ENCODE assay signal across 1 cellular context in genomic region chr5:14149672-14150053, GRCh38.
TF ChIP-seq lines count a peak whose summit lies in the region.

No MANE protein-coding gene starts in this region.

TF ChIP-seq in H1, 55 proteins besides CTCF, POLR2A, EP300 and RAD21:
- TF ChIP-seq SIRT6 (IDR thresholded peaks at IDR 0.05; ENCODE audit: low read length) (no peak), SP1 (IDR thresholded peaks at IDR 0.05; ENCODE audit: low read depth, low read length) (no peak), POU5F1 (IDR thresholded peaks at IDR 0.05; ENCODE audit: low read depth, low read length) (no peak), SIN3A (conservative IDR thresholded peaks at IDR 0.05 in 1 of 2, IDR thresholded peaks at IDR 0.05 in 1 of 2; ENCODE audit: low read depth in 1 of 2, low read length in 2 of 2) (no peak), SP2 (IDR thresholded peaks at IDR 0.05; ENCODE audit: low read length) (no peak), TAF7 (optimal IDR thresholded peaks at IDR 0.05; ENCODE audit: borderline replicate concordance, low read depth, low read length) (no peak), CTBP2 (IDR thresholded peaks at IDR 0.05; ENCODE audit: borderline replicate concordance, insufficient read depth, insufficient read length, low read length) (no peak), JUND (IDR thresholded peaks at IDR 0.05; ENCODE audit: low read length) (no peak), RXRA (IDR thresholded peaks at IDR 0.05; ENCODE audit: insufficient read depth, low read depth, low read length) (no peak), GTF2F1 (IDR thresholded peaks at IDR 0.05; ENCODE audit: borderline replicate concordance, low read depth, low read length) (no peak), HDAC2 (IDR thresholded peaks at IDR 0.05; ENCODE audit: borderline replicate concordance in 1 of 2, low read depth in 2 of 2, low read length in 2 of 2) (no peak), PHF8 (conservative IDR thresholded peaks at IDR 0.05; ENCODE audit: low read depth, low read length) (no peak), ZNF274 (IDR thresholded peaks at IDR 0.05; ENCODE audit: borderline replicate concordance, extremely low read depth, low read length) (no peak), SIX5 (IDR thresholded peaks at IDR 0.05; ENCODE audit: low read depth, low read length) (no peak), JUN (IDR thresholded peaks at IDR 0.05; ENCODE audit: low read depth, low read length) (no peak)
- TF ChIP-seq, protein P1, sequence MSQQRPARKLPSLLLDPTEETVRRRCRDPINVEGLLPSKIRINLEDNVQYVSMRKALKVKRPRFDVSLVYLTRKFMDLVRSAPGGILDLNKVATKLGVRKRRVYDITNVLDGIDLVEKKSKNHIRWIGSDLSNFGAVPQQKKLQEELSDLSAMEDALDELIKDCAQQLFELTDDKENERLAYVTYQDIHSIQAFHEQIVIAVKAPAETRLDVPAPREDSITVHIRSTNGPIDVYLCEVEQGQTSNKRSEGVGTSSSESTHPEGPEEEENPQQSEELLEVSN (IDR thresholded peaks at IDR 0.05), result no peak
